In genomic region chr3:147854542-147854941, GRCh38 we compare ENCODE assay signal across 34 cellular contexts.
"Had no signal": no experiment of that assay in that cellular context is flagged by ENCODE, and none has a peak within 500 bp of the region (broad histone marks: within the 10 kb centered on the region; RNA-seq: fewer than 3 reads in every experiment).

No MANE protein-coding gene starts in this region.

- DNase-seq: activated effector memory CD4-positive, alpha-beta T cell treated with anti-CD3 and anti-CD28 coated beads, Interleukin-2, amount 50 U/mL, for 16 hours; activated effector memory CD4-positive, alpha-beta T cell treated with Interleukin-2 at 50 U/mL for 16 hours; activated gamma-delta T cell; activated gamma-delta T cell treated with Interleukin-2 at 50 U/mL for 16 hours; activated naive CD4-positive, alpha-beta T cell; activated naive CD4-positive, alpha-beta T cell treated with anti-CD3 and anti-CD28 coated beads for 36 hours; activated naive CD4-positive, alpha-beta T cell treated with anti-CD3 and anti-CD28 coated beads, Interleukin-2, amount 10 ng/mL, durations not matched to agents 7 days and 5 days; activated naive CD4-positive, alpha-beta T cell treated with anti-CD3 and anti-CD28 coated beads, Interleukin-2, amount 50 U/mL, for 16 hours; activated naive CD4-positive, alpha-beta T cell treated with Interleukin-2 at 50 U/mL for 16 hours; activated naive CD8-positive, alpha-beta T cell treated with anti-CD3 and anti-CD28 coated beads for 36 hours; activated naive CD8-positive, alpha-beta T cell treated with anti-CD3 and anti-CD28 coated beads, Interleukin-2, amount 10 ng/mL, durations not matched to agents 7 days and 5 days; activated naive CD8-positive, alpha-beta T cell treated with anti-CD3 and anti-CD28 coated beads, Interleukin-2, amount 50 U/mL, for 24 hours; activated T-cell treated with anti-CD3 and anti-CD28 coated beads, Interleukin-2, amount 50 U/mL, for 1 hour; activated T-cell treated with anti-CD3 and anti-CD28 coated beads, Interleukin-2, amount 50 U/mL, for 24 hours; activated T-cell treated with anti-CD3 and anti-CD28 coated beads, Interleukin-2, amount 50 U/mL, for 4 hours; activated T-cell treated with anti-CD3 and anti-CD28 coated beads, Interleukin-2, amount 50 U/mL, for 48 hours; activated T-cell treated with anti-CD3 and anti-CD28 coated beads, Interleukin-2, amount 50 U/mL, for 72 hours; adrenal gland; amniotic stem cell; amygdala; anterior cingulate cortex; aorta; body of pancreas; brain microvascular endothelial cell; caudate nucleus; central memory CD4-positive, alpha-beta T cell; cerebellar nuclear complex had no signal

- H3K4me3 ChIP-seq: adrenal gland, ascending aorta, body of pancreas, breast epithelium, cardiac muscle cell had no signal

- H3K9me3 ChIP-seq: adrenal gland, ascending aorta, body of pancreas had no signal

- H3K36me3 ChIP-seq: adrenal gland, ascending aorta, brain microvascular endothelial cell, breast epithelium, cardiac muscle cell had no signal

- FAIRE-seq: astrocyte, bronchial epithelial cell had no signal

- H3K27ac ChIP-seq: adrenal gland, ascending aorta, body of pancreas, brain microvascular endothelial cell, breast epithelium, cardiac muscle cell had no signal

- H3K4me1 ChIP-seq: adrenal gland, ascending aorta, body of pancreas, breast epithelium had no signal

- H3K27me3 ChIP-seq: adrenal gland, ascending aorta, body of pancreas, brain microvascular endothelial cell, breast epithelium, cardiac muscle cell had no signal

- ATAC-seq: activated naive CD4-positive, alpha-beta T cell treated with anti-CD3 and anti-CD28 coated beads, Interleukin-2, amount 50 U/mL, for 72 hours; activated naive CD8-positive, alpha-beta T cell treated with anti-CD3 and anti-CD28 coated beads, Interleukin-2, amount 50 U/mL, for 24 hours; activated T-cell treated with anti-CD3 and anti-CD28 coated beads, Interleukin-2, amount 50 U/mL, for 4 hours; activated T-cell treated with anti-CD3 and anti-CD28 coated beads, Interleukin-2, amount 50 U/mL, for 72 hours; activated T-helper 17 cell treated with anti-CD3 and anti-CD28 coated beads, Interleukin-2, amount 50 U/mL, for 72 hours; body of pancreas had no signal
